ENCODE assay signal across 1 cellular context in genomic region chr15:63192604-63193206, GRCh38.
TF ChIP-seq lines count a peak whose summit lies in the region.

No MANE protein-coding gene starts in this region.

TF ChIP-seq in SK-N-SH treated with all-trans-retinoic acid at 6 μM for 48 hours, 23 proteins besides CTCF, POLR2A, EP300 and RAD21 (continued from another document):
- TF ChIP-seq PATZ1 (CRISPR knock-in tag; IDR thresholded peaks at IDR 0.05; ENCODE audit: borderline replicate concordance) (no peak), CSRNP3 (CRISPR knock-in tag; IDR thresholded peaks at IDR 0.05) (no peak), ARNTL (CRISPR knock-in tag; IDR thresholded peaks at IDR 0.05; ENCODE audit: borderline replicate concordance, low read depth) (no peak), RARB (CRISPR knock-in tag; IDR thresholded peaks at IDR 0.05) (no peak), ZNF565 (CRISPR knock-in tag; conservative IDR thresholded peaks at IDR 0.05; ENCODE audit: low read depth) (no peak), OSR1 (CRISPR knock-in tag; IDR thresholded peaks at IDR 0.05) (no peak), ISL1 (CRISPR knock-in tag; IDR thresholded peaks at IDR 0.05) (no peak), ZFP3 (CRISPR knock-in tag; IDR thresholded peaks at IDR 0.05) (no peak), ESRRG (CRISPR knock-in tag; IDR thresholded peaks at IDR 0.05) (no peak), ZFP30 (CRISPR knock-in tag; IDR thresholded peaks at IDR 0.05) (no peak)
TF ChIP-seq in SK-N-SH treated with all-trans-retinoic acid at 6 μM for 48 hours: peak in this region for 0.
